In genomic region chr1:166289309-166289708, GRCh38 we compare ENCODE assay signal across 33 cellular contexts.
"Had no signal": no experiment of that assay in that cellular context is flagged by ENCODE, and none has a peak within 500 bp of the region (broad histone marks: within the 10 kb centered on the region; RNA-seq: fewer than 3 reads in every experiment).

No MANE protein-coding gene starts in this region.

- FAIRE-seq: astrocyte, bronchial epithelial cell had no signal

- H3K27me3 ChIP-seq: adrenal gland, ascending aorta, body of pancreas, brain microvascular endothelial cell, breast epithelium, cardiac muscle cell had no signal

- H3K9me3 ChIP-seq: adrenal gland, ascending aorta, body of pancreas, breast epithelium had no signal

- H3K36me3 ChIP-seq: adrenal gland, ascending aorta, brain microvascular endothelial cell, breast epithelium, cardiac muscle cell had no signal

- ATAC-seq: activated naive CD4-positive, alpha-beta T cell treated with anti-CD3 and anti-CD28 coated beads, Interleukin-2, amount 50 U/mL, for 72 hours; activated naive CD8-positive, alpha-beta T cell treated with anti-CD3 and anti-CD28 coated beads, Interleukin-2, amount 50 U/mL, for 24 hours; activated T-cell treated with anti-CD3 and anti-CD28 coated beads, Interleukin-2, amount 50 U/mL, for 4 hours; activated T-cell treated with anti-CD3 and anti-CD28 coated beads, Interleukin-2, amount 50 U/mL, for 72 hours; activated T-helper 17 cell treated with anti-CD3 and anti-CD28 coated beads, Interleukin-2, amount 50 U/mL, for 72 hours; body of pancreas had no signal

- DNase-seq: activated effector memory CD4-positive, alpha-beta T cell treated with anti-CD3 and anti-CD28 coated beads, Interleukin-2, amount 50 U/mL, for 16 hours; activated effector memory CD4-positive, alpha-beta T cell treated with Interleukin-2 at 50 U/mL for 16 hours; activated gamma-delta T cell; activated gamma-delta T cell treated with Interleukin-2 at 50 U/mL for 16 hours; activated naive CD4-positive, alpha-beta T cell; activated naive CD4-positive, alpha-beta T cell treated with anti-CD3 and anti-CD28 coated beads for 36 hours; activated naive CD4-positive, alpha-beta T cell treated with anti-CD3 and anti-CD28 coated beads, Interleukin-2, amount 10 ng/mL, durations not matched to agents 7 days and 5 days; activated naive CD4-positive, alpha-beta T cell treated with anti-CD3 and anti-CD28 coated beads, Interleukin-2, amount 50 U/mL, for 16 hours; activated naive CD4-positive, alpha-beta T cell treated with Interleukin-2 at 50 U/mL for 16 hours; activated naive CD8-positive, alpha-beta T cell treated with anti-CD3 and anti-CD28 coated beads for 36 hours; activated naive CD8-positive, alpha-beta T cell treated with anti-CD3 and anti-CD28 coated beads, Interleukin-2, amount 10 ng/mL, durations not matched to agents 7 days and 5 days; activated naive CD8-positive, alpha-beta T cell treated with anti-CD3 and anti-CD28 coated beads, Interleukin-2, amount 50 U/mL, for 24 hours; activated T-cell treated with anti-CD3 and anti-CD28 coated beads, Interleukin-2, amount 50 U/mL, for 24 hours; activated T-cell treated with anti-CD3 and anti-CD28 coated beads, Interleukin-2, amount 50 U/mL, for 4 hours; activated T-cell treated with anti-CD3 and anti-CD28 coated beads, Interleukin-2, amount 50 U/mL, for 48 hours; activated T-cell treated with anti-CD3 and anti-CD28 coated beads, Interleukin-2, amount 50 U/mL, for 72 hours; adrenal gland; amniotic stem cell; amygdala; anterior cingulate cortex; aorta; body of pancreas; brain microvascular endothelial cell; caudate nucleus; central memory CD4-positive, alpha-beta T cell; cerebellar nuclear complex had no signal

- H3K4me1 ChIP-seq: adrenal gland, ascending aorta, body of pancreas, breast epithelium had no signal

- H3K4me3 ChIP-seq: adrenal gland, ascending aorta, body of pancreas, breast epithelium, cardiac muscle cell had no signal

- H3K27ac ChIP-seq: adrenal gland, ascending aorta, body of pancreas, brain microvascular endothelial cell, breast epithelium, cardiac muscle cell had no signal
